Comparison of ENCODE assay signal across 26 cellular contexts in the genomic region with DNA sequence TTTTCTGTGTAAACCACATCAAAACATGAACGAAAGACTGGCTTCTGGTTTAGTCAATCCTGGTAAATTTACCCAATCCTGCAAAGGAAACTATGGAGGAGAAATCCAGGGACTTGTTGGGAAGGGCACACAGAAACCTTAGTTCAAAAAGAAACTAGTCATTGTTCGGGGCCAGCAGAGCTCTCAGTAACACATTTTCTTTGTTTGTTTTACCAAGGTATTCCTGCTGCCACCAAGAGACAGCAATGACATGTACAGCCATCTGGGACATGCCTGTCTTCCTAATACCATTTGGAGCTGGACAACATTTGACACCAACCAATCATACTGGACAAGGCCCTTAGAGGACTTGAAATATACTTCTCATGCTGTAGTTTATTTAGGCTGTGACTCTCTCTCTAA. TPM values are rescaled to one million over a fixed set of nuclear protein-coding genes. Genes with fewer than 3 reads are reported as not detected.
A peak's percentile ranks its signal among the peaks of the same experiment; 100 is the strongest.
DNase-seq lines count a peak whose midpoint lies in the region; ATAC-seq and TF ChIP-seq lines count a peak whose summit lies in the region.
"Had no signal": no experiment of that assay in that cellular context is flagged by ENCODE, and none has a peak within 500 bp of the region (broad histone marks: within the 10 kb centered on the region; RNA-seq: fewer than 3 reads in every experiment).

No MANE protein-coding gene starts in this region.

- no peaks in the 10 kb centered on the region for H3K27me3 Mint-ChIP-seq in endodermal cell (ENCODE audit: insufficient read depth)
- H3K27me3 Mint-ChIP-seq: activated naive CD4-positive, alpha-beta T cell treated with anti-CD3 and anti-CD28 coated beads, Interleukin-2, amount 50 U/mL, for 24 hours; natural killer cell treated with Interleukin-12 subunit alpha and Interleukin-12 subunit beta and Interleukin-15 and Interleukin-18, amount 100 ng/mL, for 72 hours had no signal

- no peaks in the 10 kb centered on the region for H3K27me3 ChIP-seq in right atrium auricular region
- H3K27me3 ChIP-seq in muscle layer of duodenum (ENCODE audit: low read depth, low read length), result no peaks in the 10 kb centered on the region
- no peaks in the 10 kb centered on the region for H3K27me3 ChIP-seq in stomach smooth muscle (ENCODE audit: control insufficient read depth in 1 of 2, insufficient read depth in 2 of 2, low read length in 2 of 2)
- H3K27me3 ChIP-seq in endodermal cell (ENCODE audit: control insufficient read depth, insufficient read depth, low read length, poor library complexity, severe bottlenecking), result no peaks in the 10 kb centered on the region
- H3K27me3 ChIP-seq: ascending aorta, esophagus squamous epithelium, spleen had no signal

- peaks cover 57% of the 10 kb centered on the region for H3K4me1 Mint-ChIP-seq in endodermal cell

- H3K9me3 ChIP-seq in right atrium auricular region (no peaks in the 10 kb centered on the region), muscle layer of duodenum (ENCODE audit: control insufficient read depth in 1 of 2, low read length in 2 of 2) (no peaks in the 10 kb centered on the region), stomach smooth muscle (ENCODE audit: control insufficient read depth in 2 of 2, low read length in 2 of 2) (no peaks in the 10 kb centered on the region), endodermal cell (ENCODE audit: control insufficient read depth, low read length) (no peaks in the 10 kb centered on the region)
- H3K9me3 ChIP-seq: ascending aorta, esophagus squamous epithelium, spleen had no signal

- peak; percentile 48 for DNase-seq in NCI-H2171 treated with DMSO at 0.1 percent for 48 hours (lab: John Stamatoyannopoulos, UW)
- DNase-seq in NCI-H2171 (lab: John Stamatoyannopoulos, UW), result no peak
- DNase-seq in right atrium auricular region (ENCODE audit: low spot score), result no peak
- DNase-seq in endodermal cell, result no peak
- no peak for DNase-seq in COR-L47 (lab: John Stamatoyannopoulos, UW)
- DNase-seq: activated CD4-positive, CD25-positive, alpha-beta regulatory T cell treated with anti-CD3 and anti-CD28 coated beads, Interleukin-2, amount 50 U/mL, for 72 hours; cerebellar nuclear complex; effector CD8-positive, alpha-beta T cell; esophagus squamous epithelium; Kasumi-1; NCI-H1048; NCI-H2081 treated with DMSO at 0.1 percent for 48 hours; NCI-H526; spleen; stimulated activated CD4-positive, alpha-beta T cell treated with anti-CD3 and anti-CD28 coated beads, Interleukin-4, amount 100 ng/mL, for 4 hours had no signal

- H3K9me3 Mint-ChIP-seq in endodermal cell, result no peaks in the 10 kb centered on the region
- H3K9me3 Mint-ChIP-seq: activated naive CD4-positive, alpha-beta T cell treated with anti-CD3 and anti-CD28 coated beads, Interleukin-2, amount 50 U/mL, for 24 hours; natural killer cell treated with Interleukin-12 subunit alpha and Interleukin-12 subunit beta and Interleukin-15 and Interleukin-18, amount 100 ng/mL, for 72 hours had no signal

- H3K36me3 Mint-ChIP-seq in endodermal cell (ENCODE audit: low read depth), result peaks cover 24% of the 10 kb centered on the region

- H3K9ac ChIP-seq in stomach smooth muscle (ENCODE audit: low read length in 2 of 2) (no peak overlapping the region), endodermal cell (ENCODE audit: extremely low read depth, low read length, poor library complexity, severe bottlenecking) (no peak overlapping the region)

- H3K36me3 ChIP-seq in right atrium auricular region (peaks cover 54% of the 10 kb centered on the region), muscle layer of duodenum (ENCODE audit: control insufficient read depth in 1 of 2, insufficient read depth in 2 of 2, low read length in 2 of 2) (peaks cover 18 to 41% of the 10 kb centered on the region in 2 donors), stomach smooth muscle (ENCODE audit: control insufficient read depth in 2 of 2, insufficient read depth in 2 of 2, low read length in 2 of 2) (peaks cover 27 to 30% of the 10 kb centered on the region in 2 donors), endodermal cell (ENCODE audit: control insufficient read depth, insufficient read depth, low read length) (peaks cover 18% of the 10 kb centered on the region)

- TF ChIP-seq CTCF in right atrium auricular region (IDR thresholded peaks at IDR 0.05) (no peak), endodermal cell (conservative IDR thresholded peaks at IDR 0.05) (no peak)

- no peak for ATAC-seq in GM18870 (IDR thresholded peaks at IDR 0.05; ENCODE audit: unreplicated experiment)
- ATAC-seq: natural killer cell treated with Interleukin-12 subunit alpha and Interleukin-12 subunit beta and Interleukin-15 and Interleukin-18, amount 100 ng/mL, for 72 hours had no signal

- H3K4me3 ChIP-seq in right atrium auricular region (no peak overlapping the region), muscle layer of duodenum (ENCODE audit: low read depth in 1 of 2, low read length in 2 of 2) (no peak overlapping the region), stomach smooth muscle (ENCODE audit: low read length in 2 of 2) (no peak overlapping the region), endodermal cell (ENCODE audit: low read length) (no peak overlapping the region)
- H3K4me3 ChIP-seq: ascending aorta, esophagus squamous epithelium, spleen had no signal

- no peak overlapping the region for H3K27ac Mint-ChIP-seq in endodermal cell
- H3K27ac Mint-ChIP-seq: activated naive CD4-positive, alpha-beta T cell treated with anti-CD3 and anti-CD28 coated beads, Interleukin-2, amount 50 U/mL, for 24 hours; natural killer cell treated with Interleukin-12 subunit alpha and Interleukin-12 subunit beta and Interleukin-15 and Interleukin-18, amount 100 ng/mL, for 72 hours had no signal

- WGBS in endodermal cell (ENCODE audit: insufficient coverage in 1 of 2, insufficient read length in 1 of 2), 2 experiments, result 91 to 94% methylated on average over 2 of the region's 2 CpGs

- H3K4me3 Mint-ChIP-seq in endodermal cell, result no peak overlapping the region
- H3K4me3 Mint-ChIP-seq: activated naive CD4-positive, alpha-beta T cell treated with anti-CD3 and anti-CD28 coated beads, Interleukin-2, amount 50 U/mL, for 24 hours; natural killer cell treated with Interleukin-12 subunit alpha and Interleukin-12 subunit beta and Interleukin-15 and Interleukin-18, amount 100 ng/mL, for 72 hours had no signal

- H3K4me1 ChIP-seq in right atrium auricular region, result peaks cover 0 to 37% of the 10 kb centered on the region in 2 donors
- H3K4me1 ChIP-seq in muscle layer of duodenum (ENCODE audit: control insufficient read depth in 1 of 2, insufficient read depth in 2 of 2, low read length in 2 of 2), result peaks cover 0 to 25% of the 10 kb centered on the region in 2 donors
- peaks cover 7% of the 10 kb centered on the region for H3K4me1 ChIP-seq in stomach smooth muscle (ENCODE audit: control insufficient read depth, insufficient read depth, low read length)
- peaks cover 20% of the 10 kb centered on the region for H3K4me1 ChIP-seq in endodermal cell (ENCODE audit: control insufficient read depth, insufficient read depth, low read length)
- H3K4me1 ChIP-seq: ascending aorta had no signal

- H3K27ac ChIP-seq in right atrium auricular region (peak overlapping the region; percentile 40 to 94), muscle layer of duodenum (ENCODE audit: low read length) (peak overlapping the region; percentile 48), stomach smooth muscle (ENCODE audit: low read length) (peak overlapping the region; percentile 38), endodermal cell (ENCODE audit: low read depth, low read length) (no peak overlapping the region)
- H3K27ac ChIP-seq: ascending aorta, esophagus squamous epithelium, spleen had no signal

RNA-seq across cellular contexts. Expression of a gene that starts 8.3 kb away (rescaled TPM):
- total RNA-seq in right atrium auricular region (10 to 100 TPM in 1 of 2 donors, 1 to 10 TPM in 1; 9.4 to 13.4 TPM), endodermal cell (10 to 100 TPM; 33.8 to 40.7 TPM)
- polyA plus RNA-seq in endodermal cell (2013, experiment 1 of 2), result 52.4 TPM
- polyA plus RNA-seq in endodermal cell (2013, experiment 2 of 2), result 43.3 TPM
- total RNA-seq: ascending aorta had no signal

RNA-seq across cellular contexts. Expression of a gene that starts 8.9 kb away (rescaled TPM):
- total RNA-seq in right atrium auricular region (1 to 10 TPM; 8.2 to 9.9 TPM), endodermal cell (10 to 100 TPM; 44.8 to 45.8 TPM)
- 50.5 TPM for polyA plus RNA-seq in endodermal cell (2013, experiment 1 of 2)
- 45.9 TPM for polyA plus RNA-seq in endodermal cell (2013, experiment 2 of 2)

RNA-seq across cellular contexts. Expression of a gene that starts 10.9 kb away (rescaled TPM):
- total RNA-seq in right atrium auricular region (100 to 1,000 TPM; 130 to 245 TPM), endodermal cell (under 1 TPM in 1 of 2 donors, not detected in 1; 0.31 TPM)
- polyA plus RNA-seq in endodermal cell (2013, experiment 1 of 2), result not detected
- not detected for polyA plus RNA-seq in endodermal cell (2013, experiment 2 of 2)
- total RNA-seq: A172; activated CD8-positive, alpha-beta memory T cell treated with anti-CD3 and anti-CD28 coated beads for 36 hours; ascending aorta; lung microvascular endothelial cell; natural killer cell treated with Interleukin-12 subunit alpha and Interleukin-12 subunit beta and Interleukin-15 and Interleukin-18, amount 100 ng/mL, for 72 hours had no signal
- polyA plus RNA-seq: BJ, spleen had no signal

RNA-seq across cellular contexts. Expression of a gene that starts 21.6 kb away (rescaled TPM):
- total RNA-seq in right atrium auricular region, result not detected
- total RNA-seq in endodermal cell, result not detected
- polyA plus RNA-seq in endodermal cell (2013, experiment 1 of 2), result not detected
- not detected for polyA plus RNA-seq in endodermal cell (2013, experiment 2 of 2)
- total RNA-seq: A172; activated CD8-positive, alpha-beta memory T cell treated with anti-CD3 and anti-CD28 coated beads for 36 hours; ascending aorta; esophagus squamous epithelium; lung microvascular endothelial cell; natural killer cell treated with Interleukin-12 subunit alpha and Interleukin-12 subunit beta and Interleukin-15 and Interleukin-18, amount 100 ng/mL, for 72 hours; posterior vena cava had no signal
- polyA plus RNA-seq: BJ had no signal

RNA-seq across cellular contexts. Expression of a gene that starts 24.9 kb away (rescaled TPM):
- total RNA-seq in right atrium auricular region (under 1 TPM; 0.43 to 0.96 TPM), endodermal cell (1 to 10 TPM; 3.8 to 4.7 TPM)
- polyA plus RNA-seq in endodermal cell (2013, experiment 1 of 2), result 2.5 TPM
- 2.5 TPM for polyA plus RNA-seq in endodermal cell (2013, experiment 2 of 2)
- total RNA-seq: A172 had no signal
- polyA plus RNA-seq: BJ had no signal

Comparison
In these comparisons a context has a peak if more than half of its experiments do, and no peak if none do; other contexts are left out.
1. RNA of a gene that starts 8.9 kb away (total RNA-seq): 44.8 to 45.8 TPM in endodermal cell; 8.2 to 9.9 TPM in right atrium auricular region; every median in the first group is over 4 times any median in the second.
2. RNA of a gene that starts 10.9 kb away (total RNA-seq): 130 to 245 TPM in right atrium auricular region; 0.31 TPM in endodermal cell; every median in the first group is over 10 times any median in the second.